16 cellular contexts compared by ENCODE assay signal in genomic region chr10:60454336-60454735, GRCh38.
"Had no signal": no experiment of that assay in that cellular context is flagged by ENCODE, and none has a peak within 500 bp of the region (broad histone marks: within the 10 kb centered on the region; RNA-seq: fewer than 3 reads in every experiment).

No MANE protein-coding gene starts in this region.

- H3K79me2 ChIP-seq: parathyroid adenoma had no signal

- DNase-seq: activated CD4-positive, alpha-beta T cell treated with anti-CD3 and anti-CD28 coated beads for 4 hours; activated CD8-positive, alpha-beta T cell treated with anti-CD3 and anti-CD28 coated beads for 36 hours; activated effector memory CD4-positive, alpha-beta T cell treated with Interleukin-2 at 50 U/mL for 16 hours; activated T-cell treated with anti-CD3 and anti-CD28 coated beads, Interleukin-2, amount 50 U/mL, for 4 hours; central memory CD4-positive, alpha-beta T cell; colonic mucosa; foreskin keratinocyte; stimulated activated CD4-positive, alpha-beta T cell treated with anti-CD3 and anti-CD28 coated beads, Interleukin-15, amount 100 ng/mL, for 24 hours; stimulated activated CD4-positive, alpha-beta T cell treated with anti-CD3 and anti-CD28 coated beads, Interleukin-4, amount 100 ng/mL, for 1 hour; stimulated activated naive CD8-positive, alpha-beta T cell treated with anti-CD3 and anti-CD28 coated beads, Interleukin-15, Interleukin-2, amounts not matched to agents 100 U/mL and 50 U/mL, for 24 hours; T-helper 17 cell; upper lobe of left lung had no signal

- H3K27me3 ChIP-seq: colonic mucosa, foreskin keratinocyte, upper lobe of left lung had no signal

- H3K9me3 Mint-ChIP-seq: activated CD8-positive, alpha-beta T cell treated with anti-CD3 and anti-CD28 coated beads for 36 hours; activated T-cell treated with anti-CD3 and anti-CD28 coated beads, Interleukin-2, amount 50 U/mL, for 4 hours had no signal

- H2AFZ ChIP-seq: parathyroid adenoma had no signal

- H3K27me3 Mint-ChIP-seq: T-helper 17 cell had no signal

- H3K36me3 ChIP-seq: colonic mucosa, upper lobe of left lung had no signal

- H3K9ac ChIP-seq: parathyroid adenoma had no signal

- H3K27ac ChIP-seq: colonic mucosa, foreskin keratinocyte, parathyroid adenoma, skin epidermis, upper lobe of left lung had no signal

- H3K4me1 ChIP-seq: colonic mucosa, foreskin keratinocyte, parathyroid adenoma had no signal

- H3K9me3 ChIP-seq: colonic mucosa, upper lobe of left lung had no signal

- H3K4me3 ChIP-seq: colonic mucosa, skin epidermis, upper lobe of left lung had no signal

- ATAC-seq: activated CD8-positive, alpha-beta T cell treated with anti-CD3 and anti-CD28 coated beads for 36 hours; activated naive CD4-positive, alpha-beta T cell treated with anti-CD3 and anti-CD28 coated beads, Interleukin-2, amount 50 U/mL, for 72 hours; activated T-cell treated with anti-CD3 and anti-CD28 coated beads, Interleukin-2, amount 50 U/mL, for 4 hours; foreskin keratinocyte; stimulated activated naive CD8-positive, alpha-beta T cell treated with anti-CD3 and anti-CD28 coated beads, Interleukin-15, Interleukin-2, amounts not matched to agents 100 U/mL and 50 U/mL, for 24 hours; T-helper 17 cell had no signal

- H3K4me3 Mint-ChIP-seq: activated CD8-positive, alpha-beta T cell treated with anti-CD3 and anti-CD28 coated beads for 36 hours; activated T-cell treated with anti-CD3 and anti-CD28 coated beads, Interleukin-2, amount 50 U/mL, for 4 hours; neural crest cell; T-helper 17 cell had no signal

- H3K27ac Mint-ChIP-seq: activated CD8-positive, alpha-beta T cell treated with anti-CD3 and anti-CD28 coated beads for 36 hours; activated naive CD4-positive, alpha-beta T cell treated with anti-CD3 and anti-CD28 coated beads, Interleukin-2, amount 50 U/mL, for 72 hours; T-helper 17 cell had no signal
